ENCODE assay signal across 33 cellular contexts in the genomic region with DNA sequence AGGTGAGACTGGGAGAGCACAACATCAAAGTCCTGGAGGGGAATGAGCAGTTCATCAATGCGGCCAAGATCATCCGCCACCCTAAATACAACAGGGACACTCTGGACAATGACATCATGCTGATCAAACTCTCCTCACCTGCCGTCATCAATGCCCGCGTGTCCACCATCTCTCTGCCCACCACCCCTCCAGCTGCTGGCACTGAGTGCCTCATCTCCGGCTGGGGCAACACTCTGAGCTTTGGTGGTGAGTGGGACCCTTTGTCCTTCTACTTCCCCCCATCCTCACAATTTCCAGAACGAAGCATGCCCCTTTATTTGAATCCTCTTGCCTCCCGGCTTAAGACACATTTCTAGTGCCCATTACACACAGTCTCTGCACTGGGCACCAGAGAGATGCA. TPM values are rescaled to one million over a fixed set of nuclear protein-coding genes. Genes with fewer than 3 reads are reported as not detected.
"Had no signal": no experiment of that assay in that cellular context is flagged by ENCODE, and none has a peak within 500 bp of the region (broad histone marks: within the 10 kb centered on the region; RNA-seq: fewer than 3 reads in every experiment).

No MANE protein-coding gene starts in this region.

- H3K36me3 Mint-ChIP-seq: natural killer cell, type B pancreatic cell had no signal

- H3K4me3 ChIP-seq: psoas muscle, right lobe of liver, sigmoid colon, suprapubic skin, testis, tibial artery, transverse colon, upper lobe of right lung, uterus had no signal

- H3K4me3 Mint-ChIP-seq: naive thymus-derived CD4-positive, alpha-beta T cell; natural killer cell; nephron; stimulated activated memory B cell treated with anti-CD40 and anti-IgM and Interleukin-4, amounts not matched to agents 10 μg/mL and 1 μg/mL and 100 μg/mL, for 72 hours; stimulated activated naive CD8-positive, alpha-beta T cell treated with anti-CD3 and anti-CD28 coated beads, Interleukin-15, amount 100 ng/mL, for 72 hours; type B pancreatic cell had no signal

- H3K36me3 ChIP-seq: neutrophil, right lobe of liver, sigmoid colon, suprapubic skin, tibial artery, transverse colon, upper lobe of right lung, uterus had no signal

- H3K27ac Mint-ChIP-seq: naive thymus-derived CD4-positive, alpha-beta T cell; natural killer cell; nephron; progenitor cell of endocrine pancreas; stimulated activated memory B cell treated with anti-CD40 and anti-IgM and Interleukin-4, amounts not matched to agents 10 μg/mL and 1 μg/mL and 100 μg/mL, for 72 hours; type B pancreatic cell had no signal

- H3K9me3 ChIP-seq: neutrophil, psoas muscle, right lobe of liver, sigmoid colon, suprapubic skin, testis, tibial artery, transverse colon, upper lobe of right lung, uterus had no signal

- FAIRE-seq: small intestine had no signal

- H3K4me1 ChIP-seq: parathyroid adenoma, psoas muscle, right lobe of liver, sigmoid colon, testis, tibial artery, transverse colon, upper lobe of right lung, uterus had no signal

- H3K9me3 Mint-ChIP-seq: natural killer cell; nephron; stimulated activated naive CD8-positive, alpha-beta T cell treated with anti-CD3 and anti-CD28 coated beads, Interleukin-15, amount 100 ng/mL, for 72 hours; type B pancreatic cell had no signal

- H3K27me3 ChIP-seq: right lobe of liver, sigmoid colon, suprapubic skin, testis, transverse colon, upper lobe of right lung, uterus had no signal

- H3K4me1 Mint-ChIP-seq: nephron; stimulated activated memory B cell treated with anti-CD40 and anti-IgM and Interleukin-4, amounts not matched to agents 10 μg/mL and 1 μg/mL and 100 μg/mL, for 72 hours had no signal

- ATAC-seq: naive thymus-derived CD4-positive, alpha-beta T cell; natural killer cell; psoas muscle; right cardiac atrium; stimulated activated memory B cell treated with anti-CD40 and anti-IgM and Interleukin-4, amounts not matched to agents 10 μg/mL and 1 μg/mL and 100 μg/mL, for 72 hours; stimulated activated naive CD8-positive, alpha-beta T cell treated with anti-CD3 and anti-CD28 coated beads, Interleukin-15, amount 100 ng/mL, for 72 hours; stimulated activated naive CD8-positive, alpha-beta T cell treated with anti-CD3 and anti-CD28 coated beads, Interleukin-15, Interleukin-2, amounts not matched to agents 100 U/mL and 50 U/mL, for 24 hours; upper lobe of right lung had no signal

- DNase-seq: naive thymus-derived CD4-positive, alpha-beta T cell; natural killer cell; nucleus accumbens; posterior cingulate gyrus; psoas muscle; right cardiac atrium; right lobe of liver; sigmoid colon; small intestine; stimulated activated CD4-positive, alpha-beta T cell treated with anti-CD3 and anti-CD28 coated beads, Interleukin-15, amount 100 ng/mL, for 24 hours; stimulated activated CD4-positive, alpha-beta T cell treated with anti-CD3 and anti-CD28 coated beads, Interleukin-2, amount 100 ng/mL, for 24 hours; stimulated activated CD4-positive, alpha-beta T cell treated with anti-CD3 and anti-CD28 coated beads, Interleukin-2, amount 100 ng/mL, for 48 hours; stimulated activated CD4-positive, alpha-beta T cell treated with anti-CD3 and anti-CD28 coated beads, Interleukin-4, amount 100 ng/mL, for 24 hours; stimulated activated naive CD4-positive, alpha-beta T cell; stimulated activated naive CD8-positive, alpha-beta T cell treated with anti-CD3 and anti-CD28 coated beads, Interleukin-15, amount 100 ng/mL, for 72 hours; stimulated activated naive CD8-positive, alpha-beta T cell treated with anti-CD3 and anti-CD28 coated beads, Interleukin-15, Interleukin-2, amounts not matched to agents 100 U/mL and 50 U/mL, for 24 hours; substantia nigra; testis; tibial artery; transverse colon; upper lobe of right lung; uterus had no signal

- H3K27ac ChIP-seq: neutrophil, parathyroid adenoma, psoas muscle, right lobe of liver, sigmoid colon, suprapubic skin, testis, tibial artery, transverse colon, upper lobe of right lung, uterus had no signal

RNA-seq across cellular contexts. Expression of gene PRSS3, which starts 2.5 kb away (rescaled TPM):
- total RNA-seq: omental fat pad, osteocyte, progenitor cell of endocrine pancreas, right cardiac atrium, upper lobe of right lung, urinary bladder, uterus had no signal
- polyA plus RNA-seq: naive thymus-derived CD4-positive, alpha-beta T cell; neural cell; right cardiac atrium had no signal
